8 cellular contexts compared by ENCODE assay signal in genomic region chr4:82335043-82335442, GRCh38.
"Had no signal": no experiment of that assay in that cellular context is flagged by ENCODE, and none has a peak within 500 bp of the region (broad histone marks: within the 10 kb centered on the region; RNA-seq: fewer than 3 reads in every experiment).

No MANE protein-coding gene starts in this region.

- H3K27ac ChIP-seq: HL-60, KMS-11 had no signal

- H3K27me3 Mint-ChIP-seq: IgD-negative memory B cell had no signal

- H3K9me3 Mint-ChIP-seq: IgD-negative memory B cell had no signal

- ATAC-seq: K562 had no signal

- H3K27ac Mint-ChIP-seq: IgD-negative memory B cell had no signal

- H3K9ac ChIP-seq: KMS-11 had no signal

- DNase-seq: IMR-90, KBM-7, KG1 had no signal

- H3K4me3 Mint-ChIP-seq: IgD-negative memory B cell had no signal

- H3K4me1 Mint-ChIP-seq: IgD-negative memory B cell had no signal

- H3K4me3 ChIP-seq: K562 had no signal

- FAIRE-seq: HTR-8/SVneo, K562 had no signal

- H3K4me2 ChIP-seq: KMS-11 had no signal
